Comparison of ENCODE assay signal across 9 cellular contexts in genomic region chr11:90476442-90477007, GRCh38.
DNase-seq lines count a peak whose midpoint lies in the region; TF ChIP-seq lines count a peak whose summit lies in the region.
"Had no signal": no experiment of that assay in that cellular context is flagged by ENCODE, and none has a peak within 500 bp of the region (broad histone marks: within the 10 kb centered on the region; RNA-seq: fewer than 3 reads in every experiment).

No MANE protein-coding gene starts in this region.

- H3K79me1 ChIP-seq in mesendoderm (ENCODE audit: low read length) = no peaks in the 10 kb centered on the region

- H2BK120ac ChIP-seq in mesendoderm (ENCODE audit: low read depth, low read length) = no peak overlapping the region

- H3K23ac ChIP-seq in mesendoderm (ENCODE audit: low read length) = no peak overlapping the region

- no peaks in the 10 kb centered on the region for H3K4me1 Mint-ChIP-seq in brain
- H3K4me1 Mint-ChIP-seq: naive thymus-derived CD4-positive, alpha-beta T cell had no signal

- no peak overlapping the region for H3K9ac ChIP-seq in mesendoderm (ENCODE audit: low read length)

- no peak overlapping the region for H2BK5ac ChIP-seq in mesendoderm (ENCODE audit: low read length)

- no peak overlapping the region for H4K5ac ChIP-seq in mesendoderm (ENCODE audit: low read length)

- no peaks in the 10 kb centered on the region for H3K79me2 ChIP-seq in mesendoderm (ENCODE audit: control insufficient read depth, insufficient read depth, low read length)

- no CpG with 5 or more reads among the region's 2 CpGs for WGBS in mesendoderm (ENCODE audit: extremely low coverage, insufficient coverage, low lambda C conversion rate)

- H3K4me3 ChIP-seq in HEK293 (ENCODE audit: low read depth, low read length) (no peak overlapping the region), mesendoderm (ENCODE audit: low read length) (no peak overlapping the region)

- no peak overlapping the region for H3K4ac ChIP-seq in mesendoderm (ENCODE audit: low read depth, low read length)

- POLR2A ChIA-PET in HEK293 (lab: Yijun Ruan, JAX) = no interaction called here

- H3K27me3 Mint-ChIP-seq in brain = no peaks in the 10 kb centered on the region

- H2AK5ac ChIP-seq in mesendoderm (ENCODE audit: low read length) = no peak overlapping the region

- DNase-seq in NCI-H524 (lab: John Stamatoyannopoulos, UW) (peak; percentile 6 to 29), NCI-H524 treated with DMSO at 0.1 percent for 48 hours (lab: John Stamatoyannopoulos, UW) (no peak), NCI-H510A treated with DMSO at 0.1 percent for 48 hours (lab: John Stamatoyannopoulos, UW) (peak; percentile 23), mesendoderm (peak; percentile 77), activated gamma-delta T cell (lab: John Stamatoyannopoulos, UW) (no peak), activated gamma-delta T cell treated with Interleukin-2 at 50 U/mL for 16 hours (no peak)

- H3K9me3 ChIP-seq in HEK293 (ENCODE audit: control insufficient read depth, insufficient read depth, low read depth, low read length) = no peaks in the 10 kb centered on the region

- H3K36me3 Mint-ChIP-seq in brain = no peaks in the 10 kb centered on the region
- H3K36me3 Mint-ChIP-seq: naive thymus-derived CD4-positive, alpha-beta T cell had no signal

- H3K4me2 ChIP-seq in mesendoderm (ENCODE audit: low read length) = no peak overlapping the region

- H3K9me3 Mint-ChIP-seq in brain = peaks cover 0 to 3% (median 0%) of the 10 kb centered on the region in 5 experiments

- H4K8ac ChIP-seq in mesendoderm (ENCODE audit: low read depth, low read length) = no peak overlapping the region

- H3K4me3 Mint-ChIP-seq in brain = no peak overlapping the region
- H3K4me3 Mint-ChIP-seq: naive thymus-derived CD4-positive, alpha-beta T cell had no signal

- no peak overlapping the region for H3K27ac Mint-ChIP-seq in brain
- H3K27ac Mint-ChIP-seq: naive thymus-derived CD4-positive, alpha-beta T cell had no signal

- H3K18ac ChIP-seq in mesendoderm (ENCODE audit: low read length) = no peak overlapping the region

- no peaks in the 10 kb centered on the region for H3K36me3 ChIP-seq in HEK293 (ENCODE audit: control insufficient read depth in 2 of 2, insufficient read depth in 1 of 2, low read length in 2 of 2)
- H3K36me3 ChIP-seq in mesendoderm (ENCODE audit: control insufficient read depth, insufficient read depth, low read length) = no peaks in the 10 kb centered on the region

- no peaks in the 10 kb centered on the region for H3K27me3 ChIP-seq in mesendoderm (ENCODE audit: insufficient read depth, low read length, poor library complexity)

- no peaks in the 10 kb centered on the region for H3K4me1 ChIP-seq in HEK293 (ENCODE audit: control insufficient read depth, insufficient read depth, low read length)
- no peaks in the 10 kb centered on the region for H3K4me1 ChIP-seq in mesendoderm (ENCODE audit: control insufficient read depth, low read depth, low read length)

- H3K56ac ChIP-seq in mesendoderm (ENCODE audit: low read length) = no peak overlapping the region

- H3K27ac ChIP-seq in HEK293 (ENCODE audit: extremely low read depth, low read depth, low read length) (no peak overlapping the region), mesendoderm (ENCODE audit: low read depth, low read length) (no peak overlapping the region)

- no peak overlapping the region for H2BK15ac ChIP-seq in mesendoderm (replicated peaks; ENCODE audit: low read depth)

- CTCF ChIA-PET in HEK293 (lab: Yijun Ruan, JAX) = interaction anchor here (0.9 to 1.3 kb wide), 2 partner anchors 10 to 16 kb away, joined by 3 read pairs; no protein-coding TSS in a partner anchor

- TF ChIP-seq CTCF in HEK293 (tag by site-specific recombination; IDR thresholded peaks at IDR 0.05) (no peak), brain (conservative IDR thresholded peaks at IDR 0.05) (peak; percentile 46 to 62)

TF ChIP-seq in HEK293, 187 proteins besides CTCF, POLR2A, EP300 and RAD21:
- TF ChIP-seq ZEB2 (tag by site-specific recombination; IDR thresholded peaks at IDR 0.05) (no peak), ZNF544 (tag by site-specific recombination; IDR thresholded peaks at IDR 0.05) (no peak), ZNF2 (tag by site-specific recombination; IDR thresholded peaks at IDR 0.05) (no peak), ZNF391 (tag by site-specific recombination; IDR thresholded peaks at IDR 0.05; ENCODE audit: borderline replicate concordance, low read depth) (no peak), ZNF654 (tag by site-specific recombination; IDR thresholded peaks at IDR 0.05; ENCODE audit: low read depth) (peak; percentile 20; the same call in 1 of the 2 replicates)
TF ChIP-seq in HEK293: peak in this region for 1.

Comparison
In these comparisons a context has a peak if more than half of its experiments do, and no peak if none do; other contexts are left out.
1. DNase-seq: peak in NCI-H524 (2 of 2), NCI-H510A treated with DMSO at 0.1 percent for 48 hours (single experiment) and mesendoderm (single experiment); none in NCI-H524 treated with DMSO at 0.1 percent for 48 hours (single experiment), activated gamma-delta T cell (single experiment) and activated gamma-delta T cell treated with Interleukin-2 at 50 U/mL for 16 hours (single experiment).